ENCODE assay signal across 20 cellular contexts in the genomic region with DNA sequence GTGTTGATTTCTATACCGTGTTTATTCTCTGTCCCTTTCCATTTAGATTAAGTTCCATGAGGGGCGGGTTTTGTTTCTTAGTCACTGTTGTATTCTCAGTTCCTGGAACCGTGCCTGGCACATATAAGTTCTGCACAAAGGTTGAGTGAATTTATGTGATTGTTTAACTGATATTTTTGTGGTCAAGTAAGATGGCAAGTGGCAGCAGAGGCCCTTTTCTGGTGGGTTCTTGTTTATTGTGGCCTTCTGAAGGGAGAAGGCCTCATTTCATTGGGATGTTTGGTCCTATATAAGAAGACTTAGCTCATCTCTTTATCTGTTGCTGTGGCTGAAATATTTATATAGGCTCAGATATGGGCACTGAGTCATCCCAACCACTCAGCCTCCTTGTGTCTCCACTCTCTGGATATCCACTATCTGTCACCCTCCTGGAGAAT.
A peak's percentile ranks its signal among the peaks of the same experiment; 100 is the strongest.
DNase-seq lines count a peak whose midpoint lies in the region; ATAC-seq, FAIRE-seq and TF ChIP-seq lines count a peak whose summit lies in the region.
"Had no signal": no experiment of that assay in that cellular context is flagged by ENCODE, and none has a peak within 500 bp of the region (broad histone marks: within the 10 kb centered on the region; RNA-seq: fewer than 3 reads in every experiment).

No MANE protein-coding gene starts in this region.

- peaks cover 2% of the 10 kb centered on the region for H3K27me3 ChIP-seq in foreskin keratinocyte
- H3K27me3 ChIP-seq: ascending aorta, sigmoid colon had no signal

- TF ChIP-seq CTCF in foreskin keratinocyte (conservative IDR thresholded peaks at IDR 0.05) = no peak

- FAIRE-seq in HTR-8/SVneo (lab: Jason Lieb, UNC) = no peak
- FAIRE-seq: GM19239 had no signal

- H3K4me1 Mint-ChIP-seq in activated T-cell treated with anti-CD3 and anti-CD28 coated beads, Interleukin-2, amount 50 U/mL, for 4 hours (ENCODE audit: low read depth) = no peaks in the 10 kb centered on the region
- H3K4me1 Mint-ChIP-seq: activated CD4-positive, alpha-beta T cell treated with anti-CD3 and anti-CD28 coated beads for 36 hours; CD8-positive, alpha-beta memory T cell; immature natural killer cell had no signal

- H3K27ac ChIP-seq in foreskin keratinocyte = no peak overlapping the region
- H3K27ac ChIP-seq: ascending aorta, sigmoid colon had no signal

- peaks cover 2% of the 10 kb centered on the region for H3K27me3 Mint-ChIP-seq in activated T-cell treated with anti-CD3 and anti-CD28 coated beads, Interleukin-2, amount 50 U/mL, for 4 hours (ENCODE audit: low read depth)
- H3K27me3 Mint-ChIP-seq: dendritic cell treated with granulocyte-macrophage colony-stimulating factor and Interleukin-4, amounts not matched to agents 40 ng/mL and 50 ng/mL, for 4 days had no signal

- no peaks in the 10 kb centered on the region for H3K36me3 Mint-ChIP-seq in activated T-cell treated with anti-CD3 and anti-CD28 coated beads, Interleukin-2, amount 50 U/mL, for 4 hours (ENCODE audit: insufficient read depth)
- H3K36me3 Mint-ChIP-seq: CD8-positive, alpha-beta memory T cell; immature natural killer cell had no signal

- DNase-seq in AG08395 (ENCODE audit: low spot score) = peak; percentile 34
- peak; percentile 12 for DNase-seq in HTR-8/SVneo (ENCODE audit: insufficient read length, low spot score)
- DNase-seq in amniotic stem cell (lab: John Stamatoyannopoulos, UW) = peak; percentile 38
- no peak for DNase-seq in foreskin keratinocyte
- no peak for DNase-seq in activated CD4-positive, alpha-beta T cell treated with anti-CD3 and anti-CD28 coated beads, Interleukin-2, amount 50 U/mL, for 48 hours
- DNase-seq in activated T-cell treated with anti-CD3 and anti-CD28 coated beads, Interleukin-2, amount 50 U/mL, for 4 hours = no peak
- DNase-seq in NCI-H187 (lab: John Stamatoyannopoulos, UW) = no peak
- no peak for DNase-seq in NCI-H1930 (lab: John Stamatoyannopoulos, UW)
- DNase-seq: activated CD4-positive, alpha-beta T cell treated with anti-CD3 and anti-CD28 coated beads for 36 hours; activated CD8-positive, alpha-beta memory T cell treated with anti-CD3 and anti-CD28 coated beads, Interleukin-2, amount 50 U/mL, for 4 hours; activated gamma-delta T cell treated with Interleukin-2 at 50 U/mL for 16 hours; CD8-positive, alpha-beta memory T cell; DND-41; glutamatergic neuron; immature natural killer cell; Karpas-422; sigmoid colon had no signal

- no peak overlapping the region for H3K4me3 Mint-ChIP-seq in activated T-cell treated with anti-CD3 and anti-CD28 coated beads, Interleukin-2, amount 50 U/mL, for 4 hours
- H3K4me3 Mint-ChIP-seq: activated CD4-positive, alpha-beta T cell treated with anti-CD3 and anti-CD28 coated beads for 36 hours; CD8-positive, alpha-beta memory T cell; dendritic cell treated with granulocyte-macrophage colony-stimulating factor and Interleukin-4, amounts not matched to agents 40 ng/mL and 50 ng/mL, for 4 days; immature natural killer cell had no signal

- ATAC-seq in foreskin keratinocyte = peak; percentile 49
- ATAC-seq in activated T-cell treated with anti-CD3 and anti-CD28 coated beads, Interleukin-2, amount 50 U/mL, for 4 hours = no peak
- ATAC-seq: activated CD4-positive, alpha-beta T cell treated with anti-CD3 and anti-CD28 coated beads for 36 hours had no signal

- H3K9me3 Mint-ChIP-seq in activated T-cell treated with anti-CD3 and anti-CD28 coated beads, Interleukin-2, amount 50 U/mL, for 4 hours = no peaks in the 10 kb centered on the region
- H3K9me3 Mint-ChIP-seq: dendritic cell treated with granulocyte-macrophage colony-stimulating factor and Interleukin-4, amounts not matched to agents 40 ng/mL and 50 ng/mL, for 4 days; immature natural killer cell had no signal

- no peaks in the 10 kb centered on the region for H3K4me1 ChIP-seq in foreskin keratinocyte
- H3K4me1 ChIP-seq: ascending aorta, sigmoid colon had no signal

Comparison
In these comparisons a context has a peak if more than half of its experiments do, and no peak if none do; other contexts are left out.
1. DNase-seq: peak in AG08395 (single experiment), HTR-8/SVneo (single experiment) and amniotic stem cell (single experiment); none in foreskin keratinocyte (0 of 2), activated CD4-positive, alpha-beta T cell treated with anti-CD3 and anti-CD28 coated beads, Interleukin-2, amount 50 U/mL, for 48 hours (0 of 2), activated T-cell treated with anti-CD3 and anti-CD28 coated beads, Interleukin-2, amount 50 U/mL, for 4 hours (single experiment), NCI-H187 (0 of 2) and NCI-H1930 (0 of 2).